Comparison of ENCODE assay signal across 22 cellular contexts in genomic region chr16:23879735-23880373, GRCh38. TPM values are rescaled to one million over a fixed set of nuclear protein-coding genes. Genes with fewer than 3 reads are reported as not detected.
DNase-seq lines count a peak whose midpoint lies in the region; ATAC-seq lines count a peak whose summit lies in the region.
"Had no signal": no experiment of that assay in that cellular context is flagged by ENCODE, and none has a peak within 500 bp of the region (broad histone marks: within the 10 kb centered on the region; RNA-seq: fewer than 3 reads in every experiment).

No MANE protein-coding gene starts in this region.

- H3K9me3 ChIP-seq in T-helper 17 cell (ENCODE audit: control insufficient read depth, low read length, poor library complexity, severe bottlenecking) (no peaks in the 10 kb centered on the region), stomach smooth muscle (ENCODE audit: control insufficient read depth in 2 of 2, low read length in 2 of 2) (no peaks in the 10 kb centered on the region)
- H3K9me3 ChIP-seq: A549, gastrocnemius medialis had no signal

- H3K4me3 Mint-ChIP-seq in activated T-cell treated with anti-CD3 and anti-CD28 coated beads, Interleukin-2, amount 50 U/mL, for 72 hours, result peak overlapping the region in 1 of 2 donors; percentile 58
- no peak overlapping the region for H3K4me3 Mint-ChIP-seq in T-helper 17 cell
- peak overlapping the region in 1 of 2 donors; percentile 15 for H3K4me3 Mint-ChIP-seq in effector memory CD8-positive, alpha-beta T cell

- no peaks in the 10 kb centered on the region for H3K27me3 Mint-ChIP-seq in activated T-cell treated with anti-CD3 and anti-CD28 coated beads, Interleukin-2, amount 50 U/mL, for 72 hours (ENCODE audit: low read depth)
- H3K27me3 Mint-ChIP-seq in T-helper 17 cell, result no peaks in the 10 kb centered on the region
- no peaks in the 10 kb centered on the region for H3K27me3 Mint-ChIP-seq in effector memory CD8-positive, alpha-beta T cell

- peak overlapping the region; percentile 62 for H3K27ac ChIP-seq in stomach smooth muscle (ENCODE audit: low read length)
- H3K27ac ChIP-seq: A549, brain microvascular endothelial cell, gastrocnemius medialis, GM23248, skin epidermis had no signal

- no peaks in the 10 kb centered on the region for H3K36me3 ChIP-seq in stomach smooth muscle (ENCODE audit: control insufficient read depth in 2 of 2, insufficient read depth in 2 of 2, low read length in 2 of 2)
- H3K36me3 ChIP-seq: brain microvascular endothelial cell, gastrocnemius medialis had no signal

- H3K27ac Mint-ChIP-seq in activated T-cell treated with anti-CD3 and anti-CD28 coated beads, Interleukin-2, amount 50 U/mL, for 72 hours, result peak overlapping the region; percentile 87
- H3K27ac Mint-ChIP-seq in T-helper 17 cell, result peak overlapping the region; percentile 45
- peak overlapping the region; percentile 85 to 87 for H3K27ac Mint-ChIP-seq in effector memory CD8-positive, alpha-beta T cell
- H3K27ac Mint-ChIP-seq: progenitor cell of endocrine pancreas had no signal

- H3K4me1 Mint-ChIP-seq in activated T-cell treated with anti-CD3 and anti-CD28 coated beads, Interleukin-2, amount 50 U/mL, for 72 hours (ENCODE audit: low read depth), result peaks cover 89% of the 10 kb centered on the region
- H3K4me1 Mint-ChIP-seq in T-helper 17 cell, result peaks cover 56% of the 10 kb centered on the region
- H3K4me1 Mint-ChIP-seq in effector memory CD8-positive, alpha-beta T cell (ENCODE audit: low read depth in 2 of 2), result peaks cover 44 to 76% of the 10 kb centered on the region in 2 donors

- no peak overlapping the region for H3K9ac ChIP-seq in stomach smooth muscle (ENCODE audit: low read length in 2 of 2)
- H3K9ac ChIP-seq: GM23248 had no signal

- H3K9me3 Mint-ChIP-seq in activated T-cell treated with anti-CD3 and anti-CD28 coated beads, Interleukin-2, amount 50 U/mL, for 72 hours, result no peaks in the 10 kb centered on the region
- H3K9me3 Mint-ChIP-seq in effector memory CD8-positive, alpha-beta T cell, result no peaks in the 10 kb centered on the region

- H3K27me3 ChIP-seq in stomach smooth muscle (ENCODE audit: control insufficient read depth in 1 of 2, insufficient read depth in 2 of 2, low read length in 2 of 2), result no peaks in the 10 kb centered on the region
- H3K27me3 ChIP-seq: brain microvascular endothelial cell, gastrocnemius medialis had no signal

- peaks cover 8% of the 10 kb centered on the region for H3K4me1 ChIP-seq in stomach smooth muscle (ENCODE audit: control insufficient read depth, insufficient read depth, low read length)
- H3K4me1 ChIP-seq: gastrocnemius medialis had no signal

- peaks cover 0 to 13% of the 10 kb centered on the region in 2 donors for H3K36me3 Mint-ChIP-seq in activated T-cell treated with anti-CD3 and anti-CD28 coated beads, Interleukin-2, amount 50 U/mL, for 72 hours (ENCODE audit: insufficient read depth in 2 of 2)
- H3K36me3 Mint-ChIP-seq in T-helper 17 cell (ENCODE audit: low read depth), result peaks cover 2% of the 10 kb centered on the region
- H3K36me3 Mint-ChIP-seq in effector memory CD8-positive, alpha-beta T cell (ENCODE audit: insufficient read depth), result peaks cover 14% of the 10 kb centered on the region

- H3K4me3 ChIP-seq in stomach smooth muscle (ENCODE audit: low read length in 2 of 2), result no peak overlapping the region
- H3K4me3 ChIP-seq: A549, gastrocnemius medialis, GM23248, skin epidermis had no signal

- no peak for DNase-seq in activated T-cell treated with anti-CD3 and anti-CD28 coated beads, Interleukin-2, amount 50 U/mL, for 72 hours
- no peak for DNase-seq in activated T-cell treated with anti-CD3 and anti-CD28 coated beads, Interleukin-2, amount 50 U/mL, for 1 hour
- DNase-seq in T-helper 17 cell, result no peak
- DNase-seq in effector memory CD8-positive, alpha-beta T cell, result no peak
- no peak for DNase-seq in cerebellar nuclear complex (lab: John Stamatoyannopoulos, UW)
- DNase-seq in EL, result no peak
- no peak for DNase-seq in putamen (ENCODE audit: low spot score)
- DNase-seq: activated CD4-positive, alpha-beta T cell treated with anti-CD3 and anti-CD28 coated beads, Interleukin-2, amount 50 U/mL, for 1 hour; activated T-cell treated with anti-CD3 and anti-CD28 coated beads, Interleukin-2, amount 50 U/mL, for 48 hours; brain microvascular endothelial cell; DMS79; gastrocnemius medialis; GM23248; kidney glomerular epithelial cell; mesendoderm; NCI-H526; SW 1271 had no signal

- ATAC-seq in activated T-cell treated with anti-CD3 and anti-CD28 coated beads, Interleukin-2, amount 50 U/mL, for 72 hours (replicated peaks in 1 of 2), result no peak
- ATAC-seq in T-helper 17 cell, result no peak
- ATAC-seq in effector memory CD8-positive, alpha-beta T cell (replicated peaks), result no peak
- ATAC-seq: A549, gastrocnemius medialis had no signal

RNA-seq across cellular contexts. Expression of gene PRKCB, which starts 44.1 kb away (rescaled TPM):
- total RNA-seq in activated T-cell treated with anti-CD3 and anti-CD28 coated beads, Interleukin-2, amount 50 U/mL, for 72 hours, result 10 to 100 TPM; 72.1 to 77.0 TPM
- total RNA-seq in T-helper 17 cell, result 100 to 1,000 TPM; 122 to 137 TPM
- total RNA-seq: GM23248, HT1080 had no signal
